20 cellular contexts compared by ENCODE assay signal in genomic region chr9:16369427-16369826, GRCh38.
"Had no signal": no experiment of that assay in that cellular context is flagged by ENCODE, and none has a peak within 500 bp of the region (broad histone marks: within the 10 kb centered on the region; RNA-seq: fewer than 3 reads in every experiment).

No MANE protein-coding gene starts in this region.

- H3K9me3 ChIP-seq: gastrocnemius medialis, psoas muscle, testis, transverse colon had no signal

- H3K4me1 ChIP-seq: gastrocnemius medialis, parathyroid adenoma, psoas muscle, testis, transverse colon had no signal

- H3K4me3 ChIP-seq: gastrocnemius medialis, psoas muscle, spleen, testis, transverse colon had no signal

- H3K36me3 ChIP-seq: gastrocnemius medialis, spleen, transverse colon had no signal

- H2AFZ ChIP-seq: parathyroid adenoma had no signal

- H3K9ac ChIP-seq: parathyroid adenoma had no signal

- H3K79me2 ChIP-seq: parathyroid adenoma had no signal

- DNase-seq: activated CD4-positive, alpha-beta T cell treated with anti-CD3 and anti-CD28 coated beads for 36 hours; activated CD4-positive, alpha-beta T cell treated with anti-CD3 and anti-CD28 coated beads, Interleukin-2, amount 50 U/mL, for 4 hours; activated CD4-positive, CD25-positive, alpha-beta regulatory T cell; activated effector memory CD4-positive, alpha-beta T cell treated with Interleukin-2 at 50 U/mL for 16 hours; activated naive CD4-positive, alpha-beta T cell treated with Interleukin-2 at 50 U/mL for 16 hours; anterior cingulate cortex; effector CD4-positive, alpha-beta T cell; gastrocnemius medialis; head of caudate nucleus; hippocampal formation; immature natural killer cell; naive thymus-derived CD8-positive, alpha-beta T cell; occipital lobe; psoas muscle; spleen; stimulated activated CD4-positive, alpha-beta T cell treated with anti-CD3 and anti-CD28 coated beads, Interleukin-2, amount 100 ng/mL, for 48 hours; stimulated activated naive CD8-positive, alpha-beta T cell treated with anti-CD3 and anti-CD28 coated beads, Interleukin-15, Interleukin-2, amounts not matched to agents 100 U/mL and 50 U/mL, for 24 hours; testis; transverse colon had no signal

- H3K27ac ChIP-seq: gastrocnemius medialis, parathyroid adenoma, psoas muscle, spleen, testis, transverse colon had no signal

- ATAC-seq: activated CD4-positive, alpha-beta T cell treated with anti-CD3 and anti-CD28 coated beads for 36 hours; gastrocnemius medialis; naive thymus-derived CD8-positive, alpha-beta T cell; psoas muscle; stimulated activated naive CD8-positive, alpha-beta T cell treated with anti-CD3 and anti-CD28 coated beads, Interleukin-15, Interleukin-2, amounts not matched to agents 100 U/mL and 50 U/mL, for 24 hours had no signal

- H3K27me3 ChIP-seq: gastrocnemius medialis, testis, transverse colon had no signal
